In genomic region chr3:70248856-70249255, GRCh38 we compare ENCODE assay signal across 18 cellular contexts.
DNase-seq lines count a peak whose midpoint lies in the region; ATAC-seq, FAIRE-seq and TF ChIP-seq lines count a peak whose summit lies in the region.
"Had no signal": no experiment of that assay in that cellular context is flagged by ENCODE, and none has a peak within 500 bp of the region (broad histone marks: within the 10 kb centered on the region; RNA-seq: fewer than 3 reads in every experiment).

No MANE protein-coding gene starts in this region.

- no peak for TF ChIP-seq POLR2A in GM12891 (IDR thresholded peaks at IDR 0.05; ENCODE audit: low read depth, low read length)
- no peak for TF ChIP-seq POLR2A in K562 (conservative IDR thresholded peaks at IDR 0.05)
- no peak for TF ChIP-seq POLR2A in transverse colon (IDR thresholded peaks at IDR 0.05)

- H2AFZ ChIP-seq in K562 (ENCODE audit: low read depth, low read length), result no peak overlapping the region
- H2AFZ ChIP-seq: GM23248 had no signal

- H3K27ac ChIP-seq in RWPE2 (ENCODE audit: poor library complexity, severe bottlenecking), result peak overlapping the region; percentile 28
- H3K27ac ChIP-seq in K562 (ENCODE audit: extremely low read depth, low read depth, low read length), result no peak overlapping the region
- H3K27ac ChIP-seq in tibial artery, result peak overlapping the region; percentile 57
- no peak overlapping the region for H3K27ac ChIP-seq in transverse colon
- H3K27ac ChIP-seq: GM23248 had no signal

- CTCF ChIA-PET in K562 (lab: Yijun Ruan, JAX; ENCODE audit: low intra/inter-chr PET ratio), result no interaction called here

- no peaks in the 10 kb centered on the region for H3K79me2 ChIP-seq in K562 (ENCODE audit: control insufficient read depth, insufficient read depth, low read length)

- H3K4me1 ChIP-seq in RWPE2 (ENCODE audit: insufficient read depth, poor library complexity, severe bottlenecking) (no peaks in the 10 kb centered on the region), K562 (replicated peaks in 1 of 2; ENCODE audit: control insufficient read depth in 2 of 2, insufficient read depth in 2 of 2, low read length in 2 of 2) (no peaks in the 10 kb centered on the region), tibial artery (peaks cover 0 to 36% (median 0%) of the 10 kb centered on the region in 4 donors), transverse colon (no peaks in the 10 kb centered on the region)

- H3K27me3 ChIP-seq in RWPE2 (ENCODE audit: insufficient read depth, poor library complexity, severe bottlenecking) (no peaks in the 10 kb centered on the region), K562 (ENCODE audit: control insufficient read depth in 2 of 2, insufficient read depth in 2 of 2, low read length in 2 of 2) (no peaks in the 10 kb centered on the region), tibial artery (no peaks in the 10 kb centered on the region), transverse colon (no peaks in the 10 kb centered on the region)

- TF ChIP-seq CTCF in RWPE2 (IDR thresholded peaks at IDR 0.05; ENCODE audit: poor library complexity, severe bottlenecking), result no peak
- no peak for TF ChIP-seq CTCF in K562 (IDR thresholded peaks at IDR 0.05 in 2 of 3, conservative IDR thresholded peaks at IDR 0.05 in 1 of 3; ENCODE audit: insufficient read depth in 2 of 3, low read depth in 1 of 3, low read length in 3 of 3)
- TF ChIP-seq CTCF in tibial artery (IDR thresholded peaks at IDR 0.05), result no peak
- TF ChIP-seq CTCF in transverse colon (IDR thresholded peaks at IDR 0.05), result no peak

- ATAC-seq in RWPE2 (ENCODE audit: low read depth) (no peak), K562 (no peak), left lobe of liver (no peak)
- ATAC-seq: GM12878 had no signal

- H3K36me3 ChIP-seq in RWPE2 (ENCODE audit: low read depth), result no peaks in the 10 kb centered on the region
- H3K36me3 ChIP-seq in K562 (ENCODE audit: control insufficient read depth, insufficient read depth, low read length), result no peaks in the 10 kb centered on the region
- no peaks in the 10 kb centered on the region for H3K36me3 ChIP-seq in tibial artery
- no peaks in the 10 kb centered on the region for H3K36me3 ChIP-seq in transverse colon

- H4K20me1 ChIP-seq in K562 (replicated peaks; ENCODE audit: control insufficient read depth, insufficient read depth, low read length), result no peaks in the 10 kb centered on the region

- no TSS peak for BruUV-seq in K562 (replicated peaks; lab: Mats Ljungman, UMichigan)

- FAIRE-seq in GM12891 (lab: Jason Lieb, UNC), result no peak
- no peak for FAIRE-seq in K562 (lab: Jason Lieb, UNC)
- FAIRE-seq: GM12878, GM18507, H1 had no signal

- no peak overlapping the region for H3K9ac ChIP-seq in K562 (ENCODE audit: insufficient read depth in 1 of 2, low read depth in 2 of 2, low read length in 2 of 2)
- H3K9ac ChIP-seq: GM23248 had no signal

- TF ChIP-seq EP300 in K562 (IDR thresholded peaks at IDR 0.05; ENCODE audit: low read length) (no peak), transverse colon (IDR thresholded peaks at IDR 0.05; ENCODE audit: low read depth) (no peak)

- POLR2A ChIA-PET in K562 (lab: Yijun Ruan, JAX), result interaction anchor here (0.6 kb wide), 1 partner anchor 1454 kb away, joined by 3 read pairs; no protein-coding TSS in a partner anchor

- 0% methylated on average over 4 of the region's 4 CpGs for WGBS in K562 (ENCODE audit: insufficient coverage, low coverage, missing lambda C conversion rate)
- WGBS in transverse colon (ENCODE audit: low coverage in 1 of 2), 2 donors, result 72 to 100% methylated on average over 3 to 4 of the region's 4 CpGs

- H3K4me2 ChIP-seq in K562 (ENCODE audit: insufficient read depth, low read length), result no peak overlapping the region

- DNase-seq in GM12891 (ENCODE audit: insufficient read length, low spot score) (no peak), RWPE2 (ENCODE audit: low spot score) (no peak), K562 (ENCODE audit: extremely low read depth in 1 of 4, low spot score in 3 of 4) (no peak), tibial artery (no peak), transverse colon (no peak), left lobe of liver (ENCODE audit: low spot score) (no peak), EL (no peak)
- DNase-seq: C1 segment of cervical spinal cord; CD4-positive, alpha-beta memory T cell; DMS153; DND-41; GDM1; H7; HCEC 1CT had no signal

- H3K9me3 ChIP-seq in RWPE2 (ENCODE audit: severe bottlenecking) (no peaks in the 10 kb centered on the region), K562 (replicated peaks; ENCODE audit: control insufficient read depth, insufficient read depth, low read depth, low read length) (no peaks in the 10 kb centered on the region), tibial artery (no peaks in the 10 kb centered on the region), transverse colon (no peaks in the 10 kb centered on the region)

- H3K4me3 ChIP-seq in RWPE2 (ENCODE audit: severe bottlenecking) (no peak overlapping the region), K562 (no peak overlapping the region), tibial artery (no peak overlapping the region), transverse colon (no peak overlapping the region)
- H3K4me3 ChIP-seq: GM12878, GM23248 had no signal

- TF ChIP-seq RAD21 in K562 (CRISPR knock-in tag; conservative IDR thresholded peaks at IDR 0.05 in 1 of 2, IDR thresholded peaks at IDR 0.05 in 1 of 2), result no peak

- H3K9me1 ChIP-seq in K562 (ENCODE audit: control insufficient read depth, insufficient read depth, low read length), result no peaks in the 10 kb centered on the region

- intact Hi-C loops in K562 (cut with micrococcal nuclease) (no loop called here), tibial artery (cut with DNase I; ENCODE audit: low total_unique reads) (no loop called here), transverse colon (cut with DNase I; ENCODE audit: low total_unique reads) (no loop called here)

- in situ Hi-C loops in K562 (cut with MboI) (no loop called here), transverse colon (cut with MboI; ENCODE audit: low pct_ligation_motif_present in 1 of 4, low pct_unique_long_range_greater_than_20kb in 1 of 4, low sequenced_read_pairs in 3 of 4) (no loop called here)

TF ChIP-seq in GM12891, 5 proteins besides CTCF, POLR2A, EP300 and RAD21:
- TF ChIP-seq POU2F2 (IDR thresholded peaks at IDR 0.05; ENCODE audit: low read depth, low read length) (no peak), SPI1 (IDR thresholded peaks at IDR 0.05; ENCODE audit: low read depth, low read length) (peak; percentile 24; the same call in 1 of the 2 replicates)

TF ChIP-seq in K562, 482 proteins besides CTCF, POLR2A, EP300 and RAD21:
- TF ChIP-seq, protein P1, sequence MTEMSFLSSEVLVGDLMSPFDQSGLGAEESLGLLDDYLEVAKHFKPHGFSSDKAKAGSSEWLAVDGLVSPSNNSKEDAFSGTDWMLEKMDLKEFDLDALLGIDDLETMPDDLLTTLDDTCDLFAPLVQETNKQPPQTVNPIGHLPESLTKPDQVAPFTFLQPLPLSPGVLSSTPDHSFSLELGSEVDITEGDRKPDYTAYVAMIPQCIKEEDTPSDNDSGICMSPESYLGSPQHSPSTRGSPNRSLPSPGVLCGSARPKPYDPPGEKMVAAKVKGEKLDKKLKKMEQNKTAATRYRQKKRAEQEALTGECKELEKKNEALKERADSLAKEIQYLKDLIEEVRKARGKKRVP (CRISPR knock-in tag; IDR thresholded peaks at IDR 0.05), result no peak
- TF ChIP-seq, protein P2, sequence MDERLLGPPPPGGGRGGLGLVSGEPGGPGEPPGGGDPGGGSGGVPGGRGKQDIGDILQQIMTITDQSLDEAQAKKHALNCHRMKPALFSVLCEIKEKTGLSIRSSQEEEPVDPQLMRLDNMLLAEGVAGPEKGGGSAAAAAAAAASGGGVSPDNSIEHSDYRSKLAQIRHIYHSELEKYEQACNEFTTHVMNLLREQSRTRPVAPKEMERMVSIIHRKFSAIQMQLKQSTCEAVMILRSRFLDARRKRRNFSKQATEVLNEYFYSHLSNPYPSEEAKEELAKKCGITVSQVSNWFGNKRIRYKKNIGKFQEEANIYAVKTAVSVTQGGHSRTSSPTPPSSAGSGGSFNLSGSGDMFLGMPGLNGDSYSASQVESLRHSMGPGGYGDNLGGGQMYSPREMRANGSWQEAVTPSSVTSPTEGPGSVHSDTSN (CRISPR knock-in tag; IDR thresholded peaks at IDR 0.05; ENCODE audit: low read depth), result no peak
- TF ChIP-seq, protein P2 (tag; conservative IDR thresholded peaks at IDR 0.05; ENCODE audit: low read depth), result no peak
- TF ChIP-seq TCF3 (CRISPR knock-in tag; IDR thresholded peaks at IDR 0.05) (no peak), SPI1 (IDR thresholded peaks at IDR 0.05; ENCODE audit: borderline replicate concordance, low read depth, low read length) (peak; percentile 79), E2F3 (CRISPR knock-in tag; IDR thresholded peaks at IDR 0.05) (no peak)

Comparison
In these comparisons a context has a peak if more than half of its experiments do, and no peak if none do; other contexts are left out.
1. H3K27ac ChIP-seq: peak in RWPE2 (single experiment) and tibial artery (2 of 2); none in K562 (single experiment) and transverse colon (0 of 4).